ENCODE assay signal across 9 cellular contexts in genomic region chr11:86486261-86487030, GRCh38.
DNase-seq lines count a peak whose midpoint lies in the region; ATAC-seq and TF ChIP-seq lines count a peak whose summit lies in the region.
"Had no signal": no experiment of that assay in that cellular context is flagged by ENCODE, and none has a peak within 500 bp of the region (broad histone marks: within the 10 kb centered on the region; RNA-seq: fewer than 3 reads in every experiment).

No MANE protein-coding gene starts in this region.

- peak; percentile 55 for ATAC-seq in GM18907 (IDR thresholded peaks at IDR 0.05; ENCODE audit: unreplicated experiment)
- no peak for ATAC-seq in HG03520 (IDR thresholded peaks at IDR 0.05; ENCODE audit: unreplicated experiment)

- no peak overlapping the region for H3K9ac ChIP-seq in colonic mucosa (ENCODE audit: low read depth in 2 of 2, low read length in 2 of 2)

- H3K27ac ChIP-seq in colonic mucosa: no peak overlapping the region
- H3K27ac ChIP-seq in effector memory CD4-positive, alpha-beta T cell (ENCODE audit: insufficient read depth, low read length, poor library complexity, severe bottlenecking): no peak overlapping the region

- no peaks in the 10 kb centered on the region for H3K36me3 ChIP-seq in colonic mucosa
- H3K36me3 ChIP-seq in effector memory CD4-positive, alpha-beta T cell (ENCODE audit: control insufficient read depth, insufficient read depth, low read length): no peaks in the 10 kb centered on the region

- no peak for TF ChIP-seq CTCF in colonic mucosa (IDR thresholded peaks at IDR 0.05)

- no peaks in the 10 kb centered on the region for H3K27me3 ChIP-seq in colonic mucosa
- no peaks in the 10 kb centered on the region for H3K27me3 ChIP-seq in effector memory CD4-positive, alpha-beta T cell (replicated peaks; ENCODE audit: control insufficient read depth, insufficient read depth, low read length, poor library complexity, severe bottlenecking)

- no peak overlapping the region for H3K4me3 ChIP-seq in colonic mucosa
- no peak overlapping the region for H3K4me3 ChIP-seq in effector memory CD4-positive, alpha-beta T cell (ENCODE audit: insufficient read depth, low read depth, low read length, poor library complexity, severe bottlenecking)

- intact Hi-C loops in colonic mucosa (cut with DNase I): no loop called here

- no peaks in the 10 kb centered on the region for H3K9me3 ChIP-seq in colonic mucosa
- no peaks in the 10 kb centered on the region for H3K9me3 ChIP-seq in effector memory CD4-positive, alpha-beta T cell (ENCODE audit: control insufficient read depth, low read length)

- H3K4me1 ChIP-seq in colonic mucosa: no peaks in the 10 kb centered on the region
- H3K4me1 ChIP-seq in effector memory CD4-positive, alpha-beta T cell (ENCODE audit: control insufficient read depth, insufficient read depth, low read length, poor library complexity, severe bottlenecking): no peaks in the 10 kb centered on the region

- DNase-seq in NCI-H1694 (lab: John Stamatoyannopoulos, UW) (peak; percentile 68), colonic mucosa (peak; percentile 37)
- DNase-seq in stimulated activated CD8-positive, alpha-beta memory T cell treated with anti-CD3 and anti-CD28 coated beads, Interleukin-15, amount 100 ng/mL, for 48 hours (ENCODE audit: low read depth in 2 of 2): peak; percentile 16
- DNase-seq in effector memory CD4-positive, alpha-beta T cell: no peak
- no peak for DNase-seq in central memory CD4-positive, alpha-beta T cell
- DNase-seq: activated T-cell treated with anti-CD3 and anti-CD28 coated beads, Interleukin-2, amount 50 U/mL, for 72 hours; H9 had no signal

Comparison
In these comparisons a context has a peak if more than half of its experiments do, and no peak if none do; other contexts are left out.
1. DNase-seq: peak in NCI-H1694 (single experiment), colonic mucosa (single experiment) and stimulated activated CD8-positive, alpha-beta memory T cell treated with anti-CD3 and anti-CD28 coated beads, Interleukin-15, amount 100 ng/mL, for 48 hours (2 of 2); none in effector memory CD4-positive, alpha-beta T cell (0 of 3) and central memory CD4-positive, alpha-beta T cell (single experiment).